13 cellular contexts compared by ENCODE assay signal in the genomic region with DNA sequence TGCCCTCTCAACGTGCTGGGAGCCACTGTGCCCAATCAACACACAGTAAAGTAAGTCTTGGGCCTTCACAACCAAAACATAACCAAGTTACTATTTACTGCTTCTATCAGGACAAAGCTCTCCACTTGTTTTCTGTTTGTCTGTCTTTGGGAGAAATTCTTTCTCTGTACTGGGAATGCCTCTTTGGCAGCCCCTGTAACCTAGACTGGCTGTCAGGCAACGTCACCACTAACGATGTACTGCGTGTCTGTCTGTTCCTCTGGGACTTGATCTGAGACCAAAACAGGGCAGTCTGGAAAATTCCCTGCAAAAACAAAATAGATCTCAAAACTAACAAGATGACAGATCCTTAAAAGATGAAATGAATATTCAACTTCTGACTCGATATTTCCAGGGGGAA.
DNase-seq lines count a peak whose midpoint lies in the region; ATAC-seq and TF ChIP-seq lines count a peak whose summit lies in the region.
"Had no signal": no experiment of that assay in that cellular context is flagged by ENCODE, and none has a peak within 500 bp of the region (broad histone marks: within the 10 kb centered on the region; RNA-seq: fewer than 3 reads in every experiment).

No MANE protein-coding gene starts in this region.

- peak overlapping the region; percentile 56 for H3K27ac Mint-ChIP-seq in activated T-helper 17 cell treated with anti-CD3 and anti-CD28 coated beads, Interleukin-2, amount 50 U/mL, for 72 hours
- H3K27ac Mint-ChIP-seq: endodermal cell had no signal

- H3K79me2 ChIP-seq in PC-9 (ENCODE audit: low read depth): no peaks in the 10 kb centered on the region; the same call in 1 of the 2 replicates

- H3K36me3 ChIP-seq in lower lobe of right lung: peaks cover 85% of the 10 kb centered on the region
- H3K36me3 ChIP-seq in subcutaneous abdominal adipose tissue (ENCODE audit: control insufficient read depth in 5 of 5, insufficient read depth in 5 of 5, low read length in 5 of 5): peaks cover 4 to 81% (median 74%) of the 10 kb centered on the region in 5 donors
- peaks cover 39% of the 10 kb centered on the region for H3K36me3 ChIP-seq in PC-9 (ENCODE audit: low read depth)

- H3K4me1 Mint-ChIP-seq in activated T-helper 17 cell treated with anti-CD3 and anti-CD28 coated beads, Interleukin-2, amount 50 U/mL, for 72 hours: peaks cover 5% of the 10 kb centered on the region
- H3K4me1 Mint-ChIP-seq: endodermal cell had no signal

- H3K36me3 Mint-ChIP-seq in activated T-helper 17 cell treated with anti-CD3 and anti-CD28 coated beads, Interleukin-2, amount 50 U/mL, for 72 hours (ENCODE audit: low read depth): peaks cover 91% of the 10 kb centered on the region

- TF ChIP-seq CTCF in lower lobe of right lung (IDR thresholded peaks at IDR 0.05): no peak
- TF ChIP-seq CTCF in PC-9 (conservative IDR thresholded peaks at IDR 0.05): no peak

- no peak for ATAC-seq in activated T-helper 17 cell treated with anti-CD3 and anti-CD28 coated beads, Interleukin-2, amount 50 U/mL, for 72 hours (replicated peaks)
- no peak for ATAC-seq in lower lobe of right lung
- ATAC-seq: K562 had no signal

- intact Hi-C loops in lower lobe of right lung (cut with DNase I): no loop called here
- intact Hi-C loops in PC-9 (cut with micrococcal nuclease; ENCODE audit: unreplicated experiment): no loop called here

- H3K27me3 Mint-ChIP-seq in activated T-helper 17 cell treated with anti-CD3 and anti-CD28 coated beads, Interleukin-2, amount 50 U/mL, for 72 hours: no peaks in the 10 kb centered on the region

- CTCF ChIA-PET in PC-9 (lab: Charles Lee): no interaction called here

- peaks cover 38% of the 10 kb centered on the region; the same call in 1 of the 2 replicates for H3F3A ChIP-seq in PC-9 (ENCODE audit: insufficient read depth, low read depth)

- H3K27ac ChIP-seq in cingulate gyrus (ENCODE audit: low read depth, low read length) (peak overlapping the region; percentile 87), lower lobe of right lung (peak overlapping the region; percentile 33), subcutaneous abdominal adipose tissue (ENCODE audit: low read depth, low read length) (peak overlapping the region; percentile 85), PC-9 (no peak overlapping the region)

- H3K27me3 ChIP-seq in lower lobe of right lung (ENCODE audit: low read depth) (no peaks in the 10 kb centered on the region), subcutaneous abdominal adipose tissue (ENCODE audit: control insufficient read depth in 5 of 5, insufficient read depth in 4 of 5, low read length in 5 of 5) (no peaks in the 10 kb centered on the region), PC-9 (ENCODE audit: insufficient read depth, low read depth) (no peaks in the 10 kb centered on the region)
- H3K27me3 ChIP-seq: adrenal gland had no signal

- no peaks in the 10 kb centered on the region for H3K9me3 Mint-ChIP-seq in activated T-helper 17 cell treated with anti-CD3 and anti-CD28 coated beads, Interleukin-2, amount 50 U/mL, for 72 hours
- H3K9me3 Mint-ChIP-seq: endodermal cell had no signal

- H4K20me1 ChIP-seq in PC-9 (ENCODE audit: insufficient read depth): peaks cover 3% of the 10 kb centered on the region; the same call in 1 of the 2 replicates

- no peaks in the 10 kb centered on the region for H3K9me2 ChIP-seq in PC-9 (ENCODE audit: insufficient read depth)

- DNase-seq in lower lobe of right lung (no peak), mesenteric fat pad (ENCODE audit: low spot score) (no peak), NCI-H2029 treated with DMSO at 0.1 percent for 48 hours (lab: John Stamatoyannopoulos, UW) (no peak), NCI-H526 (lab: John Stamatoyannopoulos, UW) (no peak), PC-9 (no peak)
- DNase-seq: endodermal cell, NCI-H1436, NCI-H69 had no signal

- H3K9me3 ChIP-seq in lower lobe of right lung (peaks cover 3% of the 10 kb centered on the region), subcutaneous abdominal adipose tissue (ENCODE audit: control insufficient read depth in 5 of 5, low read length in 5 of 5) (no peaks in the 10 kb centered on the region), PC-9 (ENCODE audit: insufficient read depth, low read depth) (no peaks in the 10 kb centered on the region)
- H3K9me3 ChIP-seq: adrenal gland had no signal

- no peak overlapping the region for H2AFZ ChIP-seq in PC-9

- H3K4me2 ChIP-seq in PC-9: no peak overlapping the region

- no peak overlapping the region for H3K4me3 ChIP-seq in lower lobe of right lung
- H3K4me3 ChIP-seq in subcutaneous abdominal adipose tissue (ENCODE audit: low read depth in 1 of 5, low read length in 5 of 5): no peak overlapping the region
- no peak overlapping the region for H3K4me3 ChIP-seq in PC-9
- H3K4me3 ChIP-seq: adrenal gland, K562 had no signal

- POLR2A ChIA-PET in PC-9 (lab: Charles Lee; ENCODE audit: unreplicated experiment): no interaction called here

- no peaks in the 10 kb centered on the region for H3K4me1 ChIP-seq in lower lobe of right lung
- H3K4me1 ChIP-seq in subcutaneous abdominal adipose tissue (ENCODE audit: control insufficient read depth in 5 of 5, insufficient read depth in 5 of 5, low read length in 5 of 5): peaks cover 4 to 34% (median 27%) of the 10 kb centered on the region in 5 donors
- no peaks in the 10 kb centered on the region for H3K4me1 ChIP-seq in PC-9 (replicated peaks; ENCODE audit: insufficient read depth)

- peak overlapping the region in 2 of 5 donors; percentile 33 to 66 for H3K9ac ChIP-seq in subcutaneous abdominal adipose tissue (ENCODE audit: low read length in 5 of 5)

- no peak overlapping the region for H3K4me3 Mint-ChIP-seq in activated T-helper 17 cell treated with anti-CD3 and anti-CD28 coated beads, Interleukin-2, amount 50 U/mL, for 72 hours
- H3K4me3 Mint-ChIP-seq: endodermal cell had no signal

- BruUV-seq in PC-9 (replicated peaks; lab: Mats Ljungman, UMichigan): no TSS peak
